Comparison of ENCODE assay signal across 18 cellular contexts in genomic region chr13:98174995-98175394, GRCh38. TPM values are rescaled to one million over a fixed set of nuclear protein-coding genes. Genes with fewer than 3 reads are reported as not detected.
A peak's percentile ranks its signal among the peaks of the same experiment; 100 is the strongest.
DNase-seq lines count a peak whose midpoint lies in the region; ATAC-seq, FAIRE-seq and TF ChIP-seq lines count a peak whose summit lies in the region.
"Had no signal": no experiment of that assay in that cellular context is flagged by ENCODE, and none has a peak within 500 bp of the region (broad histone marks: within the 10 kb centered on the region; RNA-seq: fewer than 3 reads in every experiment).

No MANE protein-coding gene starts in this region.

- H3K4me1 ChIP-seq in IMR-90 (ENCODE audit: control insufficient read depth, insufficient read depth, low read length), result peaks cover 39% of the 10 kb centered on the region
- H3K4me1 ChIP-seq in CD4-positive, alpha-beta memory T cell (ENCODE audit: insufficient read depth, low read length), result no peaks in the 10 kb centered on the region

- H2BK15ac ChIP-seq in IMR-90 (ENCODE audit: low read depth, low read length), result peak overlapping the region; percentile 76

- H4K20me1 ChIP-seq in IMR-90 (ENCODE audit: insufficient read depth, low read length), result peaks cover 16% of the 10 kb centered on the region; the same call in 1 of the 2 replicates

- peaks cover 16% of the 10 kb centered on the region for H3K36me3 ChIP-seq in IMR-90 (ENCODE audit: control insufficient read depth, insufficient read depth, low read length)
- H3K36me3 ChIP-seq in bronchial epithelial cell (ENCODE audit: control insufficient read depth, insufficient read depth, low read length), result no peaks in the 10 kb centered on the region
- H3K36me3 ChIP-seq in CD4-positive, alpha-beta memory T cell (ENCODE audit: insufficient read depth, low read length), result no peaks in the 10 kb centered on the region

- no peak for TF ChIP-seq RAD21 in IMR-90 (IDR thresholded peaks at IDR 0.05; ENCODE audit: low read length)

- H2BK20ac ChIP-seq in IMR-90 (ENCODE audit: low read depth, low read length), result peak overlapping the region; percentile 90

- no peak overlapping the region for H2AFZ ChIP-seq in IMR-90 (replicated peaks; ENCODE audit: low read length, poor library complexity)

- dilution Hi-C loops in IMR-90 (cut with HindIII; ENCODE audit: low sequenced_read_pairs, unreplicated experiment), result no loop called here

- H3K56ac ChIP-seq in IMR-90 (ENCODE audit: extremely low read depth, insufficient read depth, low read length), result no peak overlapping the region

- peak overlapping the region; percentile 71 for H3K4me2 ChIP-seq in IMR-90 (ENCODE audit: low read depth, low read length)

- H3K27ac ChIP-seq in IMR-90 (ENCODE audit: insufficient read depth, low read length) (peak overlapping the region; percentile 87), temporal lobe (ENCODE audit: low read depth, low read length) (peak overlapping the region; percentile 22)
- H3K27ac ChIP-seq in CD4-positive, alpha-beta memory T cell (ENCODE audit: low read depth, low read length), result no peak overlapping the region

- in situ Hi-C loops in IMR-90 (cut with MboI; ENCODE audit: low sequenced_read_pairs), result loop anchor here (5.0 kb wide), 1 partner anchor 42 kb away; no protein-coding TSS in a partner anchor

- peaks cover 37 to 83% of the 10 kb centered on the region in 2 experiments for H3K79me1 ChIP-seq in IMR-90 (ENCODE audit: low read depth in 1 of 2, low read length in 2 of 2)

- 0 out of 2 replicates have a peak overlapping the region, but pooled peaks have one; percentile 36 for H3K9ac ChIP-seq in IMR-90 (ENCODE audit: low read depth, low read length)

- no peak overlapping the region for H3K27ac Mint-ChIP-seq in CD4-positive, alpha-beta memory T cell
- H3K27ac Mint-ChIP-seq: activated naive CD4-positive, alpha-beta T cell treated with anti-CD3 and anti-CD28 coated beads for 36 hours had no signal

- H3K9me3 Mint-ChIP-seq in CD4-positive, alpha-beta memory T cell, result peaks cover 0 to 3% (median 0%) of the 10 kb centered on the region in 8 donors
- H3K9me3 Mint-ChIP-seq: activated naive CD4-positive, alpha-beta T cell treated with anti-CD3 and anti-CD28 coated beads for 36 hours had no signal

- H2BK5ac ChIP-seq in IMR-90 (ENCODE audit: low read depth, low read length, poor library complexity, severe bottlenecking), result peak overlapping the region; percentile 91

- H2AK9ac ChIP-seq in IMR-90 (replicated peaks; ENCODE audit: low read depth, low read length, poor library complexity), result peak overlapping the region; percentile 57

- peak overlapping the region; percentile 90 for H3K23ac ChIP-seq in IMR-90 (ENCODE audit: low read depth, low read length)

- no peaks in the 10 kb centered on the region for H3K27me3 ChIP-seq in IMR-90 (ENCODE audit: control insufficient read depth, insufficient read depth, low read length)
- no peaks in the 10 kb centered on the region for H3K27me3 ChIP-seq in bronchial epithelial cell (ENCODE audit: control insufficient read depth, insufficient read depth, low read length)
- H3K27me3 ChIP-seq in CD4-positive, alpha-beta memory T cell (ENCODE audit: insufficient read depth, low read length), result no peaks in the 10 kb centered on the region
- H3K27me3 ChIP-seq: esophagus muscularis mucosa had no signal

- DNase-seq in IMR-90, result peak; percentile 31
- DNase-seq in bronchial epithelial cell (ENCODE audit: low read depth), result peak; percentile 44
- no peak for DNase-seq in left colon
- DNase-seq in CD4-positive, alpha-beta memory T cell, result no peak
- DNase-seq in NOMO-1 treated with DMSO at 0.1 percent for 48 hours (lab: John Stamatoyannopoulos, UW; ENCODE audit: unreplicated experiment), result no peak
- DNase-seq in activated CD4-positive, CD25-positive, alpha-beta regulatory T cell treated with anti-CD3 and anti-CD28 coated beads, Interleukin-2, amount 50 U/mL, for 72 hours, result no peak
- DNase-seq: activated naive CD4-positive, alpha-beta T cell treated with anti-CD3 and anti-CD28 coated beads for 36 hours; C1 segment of cervical spinal cord; cerebellar nuclear complex; Karpas-422; NCI-H1930; NCI-H748 treated with DMSO at 0.1 percent for 48 hours; posterior cingulate gyrus; stimulated activated CD4-positive, alpha-beta T cell treated with anti-CD3 and anti-CD28 coated beads, Interleukin-1b, Interleukin-23, amount 100 ng/mL, for 48 hours had no signal

- peak overlapping the region; percentile 98 for H4K91ac ChIP-seq in IMR-90 (ENCODE audit: insufficient read depth, low read depth, low read length)

- H4K5ac ChIP-seq in IMR-90 (ENCODE audit: low read depth, low read length), result peak overlapping the region; percentile 50

- peak overlapping the region; percentile 90 for H2AK5ac ChIP-seq in IMR-90 (ENCODE audit: low read depth, low read length)

- no peak for ATAC-seq in IMR-90 (ENCODE audit: low read depth)
- ATAC-seq in left colon, result peak; percentile 26
- ATAC-seq in HG02852 (IDR thresholded peaks at IDR 0.05; ENCODE audit: unreplicated experiment), result no peak
- ATAC-seq: Right ventricle myocardium inferior had no signal

- H4K8ac ChIP-seq in IMR-90 (ENCODE audit: low read depth in 2 of 2, low read length in 2 of 2), result peak overlapping the region; percentile 26 to 87

- no CpG with 5 or more reads among the region's 7 CpGs for WGBS in IMR-90 (ENCODE audit: extremely low coverage in 2 of 2, insufficient read length in 1 of 2), 2 experiments

- H3K9me1 ChIP-seq in IMR-90 (ENCODE audit: insufficient read depth, low read length), result peaks cover 18% of the 10 kb centered on the region

- TF ChIP-seq CTCF in IMR-90 (conservative IDR thresholded peaks at IDR 0.05; ENCODE audit: low read depth, low read length) (no peak), bronchial epithelial cell (IDR thresholded peaks at IDR 0.05; ENCODE audit: insufficient read depth, low read length, severe bottlenecking) (no peak)

- no peak for FAIRE-seq in bronchial epithelial cell (lab: Jason Lieb, UNC)

- no peak overlapping the region for H3K4me3 Mint-ChIP-seq in CD4-positive, alpha-beta memory T cell
- H3K4me3 Mint-ChIP-seq: activated naive CD4-positive, alpha-beta T cell treated with anti-CD3 and anti-CD28 coated beads for 36 hours had no signal

- peak overlapping the region; percentile 91 for H3K4ac ChIP-seq in IMR-90 (ENCODE audit: low read depth, low read length)

- H3K36me3 Mint-ChIP-seq in CD4-positive, alpha-beta memory T cell, result no peaks in the 10 kb centered on the region

- POLR2A ChIA-PET in IMR-90 (lab: Charles Lee; ENCODE audit: unreplicated experiment), result no interaction called here
- POLR2A ChIA-PET in CD4-positive, alpha-beta memory T cell (lab: Charles Lee; ENCODE audit: partially characterized antibody), result no interaction called here

- H2BK120ac ChIP-seq in IMR-90 (ENCODE audit: low read depth, low read length), result peak overlapping the region; percentile 93

- H3K14ac ChIP-seq in IMR-90 (replicated peaks; ENCODE audit: low read depth, low read length), result peak overlapping the region; percentile 69

- CTCF ChIA-PET in IMR-90 (lab: Yijun Ruan, JAX), result no interaction called here
- CTCF ChIA-PET in CD4-positive, alpha-beta memory T cell (lab: Charles Lee; ENCODE audit: partially characterized antibody), result no interaction called here

- no peak for TF ChIP-seq POLR2A in IMR-90 (IDR thresholded peaks at IDR 0.05; ENCODE audit: low read depth, low read length)

- peaks cover 6 to 12% of the 10 kb centered on the region in 2 donors for H3K27me3 Mint-ChIP-seq in CD4-positive, alpha-beta memory T cell

- H3K4me1 Mint-ChIP-seq in CD4-positive, alpha-beta memory T cell, result no peaks in the 10 kb centered on the region

- H3K9me3 ChIP-seq in IMR-90 (ENCODE audit: control insufficient read depth, insufficient read depth, low read length), result no peaks in the 10 kb centered on the region
- H3K9me3 ChIP-seq in CD4-positive, alpha-beta memory T cell (ENCODE audit: control insufficient read depth in 1 of 2, low read length in 2 of 2), result no peaks in the 10 kb centered on the region
- H3K9me3 ChIP-seq: esophagus muscularis mucosa had no signal

- no TSS peak for BruUV-seq in IMR-90 (replicated peaks; lab: Mats Ljungman, UMichigan)

- peak overlapping the region; percentile 65 for H3K18ac ChIP-seq in IMR-90 (ENCODE audit: low read depth, low read length)

- intact Hi-C loops in IMR-90 (cut with micrococcal nuclease), result no loop called here
- intact Hi-C loops in left colon (cut with DNase I, micrococcal nuclease), result no loop called here
- intact Hi-C loops in CD4-positive, alpha-beta memory T cell (cut with micrococcal nuclease), result no loop called here

- H3K4me3 ChIP-seq in IMR-90 (ENCODE audit: insufficient read depth, low read depth, low read length) (no peak overlapping the region), bronchial epithelial cell (ENCODE audit: low read depth, low read length) (no peak overlapping the region)
- no peak overlapping the region for H3K4me3 ChIP-seq in CD4-positive, alpha-beta memory T cell (ENCODE audit: low read length in 2 of 2)
- H3K4me3 ChIP-seq: esophagus muscularis mucosa had no signal

TF ChIP-seq in IMR-90, 13 proteins besides CTCF, POLR2A, EP300 and RAD21 (continues in another document):
- no peak for TF ChIP-seq MAFK (IDR thresholded peaks at IDR 0.05; ENCODE audit: low read depth, low read length)
- no peak for TF ChIP-seq NFE2L2 (IDR thresholded peaks at IDR 0.05; ENCODE audit: low read depth, low read length)
- TF ChIP-seq CEBPB (IDR thresholded peaks at IDR 0.05; ENCODE audit: low read depth, low read length), result no peak

RNA-seq across cellular contexts. Expression of gene RNF113B, which starts 2.1 kb away (rescaled TPM):
- total RNA-seq in IMR-90 (2012; rRNA removed) (not detected in 2 replicates), bronchial epithelial cell (not detected in 2 replicates), left colon (not detected), temporal lobe (not detected)
- not detected in 2 replicates for polyA plus RNA-seq in IMR-90 (2012; rRNA removed)
- not detected in 2 replicates for polyA plus RNA-seq in IMR-90 (2012; cell fraction: cytosol; rRNA removed)
- not detected in 2 replicates for polyA plus RNA-seq in IMR-90 (2012; cell fraction: nucleus; rRNA removed; ENCODE audit: low replicate concordance)
- not detected for total RNA-seq in CD4-positive, alpha-beta memory T cell
- polyA plus RNA-seq in CD4-positive, alpha-beta memory T cell, result not detected
- total RNA-seq: activated naive CD4-positive, alpha-beta T cell treated with anti-CD3 and anti-CD28 coated beads for 36 hours; esophagus muscularis mucosa; Right ventricle myocardium inferior had no signal

RNA-seq across cellular contexts. Expression of gene FARP1, which starts 32.1 kb away (rescaled TPM):
- total RNA-seq in IMR-90 (2012; rRNA removed) (48.3 and 57.0 TPM in 2 replicates), bronchial epithelial cell (10.6 and 11.1 TPM in 2 replicates), left colon (10 to 100 TPM; 38.8 to 50.3 TPM), temporal lobe (79.2 TPM)
- 32.6 and 39.6 TPM in 2 replicates for polyA plus RNA-seq in IMR-90 (2012; rRNA removed)
- polyA plus RNA-seq in IMR-90 (2012; cell fraction: cytosol; rRNA removed), result 25.4 and 27.9 TPM in 2 replicates
- 49.5 and 91.9 TPM in 2 replicates for polyA plus RNA-seq in IMR-90 (2012; cell fraction: nucleus; rRNA removed; ENCODE audit: low replicate concordance)
- total RNA-seq in CD4-positive, alpha-beta memory T cell, result 1 to 10 TPM in 1 of 2 experiments, under 1 TPM in 1; 0.42 to 1.5 TPM
- under 1 TPM in 1 of 2 donors, not detected in 1; 0.26 TPM for polyA plus RNA-seq in CD4-positive, alpha-beta memory T cell

Comparison
In these comparisons a context has a peak if more than half of its experiments do, and no peak if none do; other contexts are left out.
1. DNase-seq: peak in IMR-90 (single experiment) and bronchial epithelial cell (single experiment); none in left colon (0 of 2), CD4-positive, alpha-beta memory T cell (0 of 5), NOMO-1 treated with DMSO at 0.1 percent for 48 hours (single experiment) and activated CD4-positive, CD25-positive, alpha-beta regulatory T cell treated with anti-CD3 and anti-CD28 coated beads, Interleukin-2, amount 50 U/mL, for 72 hours (single experiment).